Comparison of ENCODE assay signal across 25 cellular contexts in genomic region chr6:52786249-52786956, GRCh38. TPM values are rescaled to one million over a fixed set of nuclear protein-coding genes. Genes with fewer than 3 reads are reported as not detected.
A peak's percentile ranks its signal among the peaks of the same experiment; 100 is the strongest.
DNase-seq lines count a peak whose midpoint lies in the region; ATAC-seq and TF ChIP-seq lines count a peak whose summit lies in the region.
"Had no signal": no experiment of that assay in that cellular context is flagged by ENCODE, and none has a peak within 500 bp of the region (broad histone marks: within the 10 kb centered on the region; RNA-seq: fewer than 3 reads in every experiment).

No MANE protein-coding gene starts in this region.

- H3K4me3 ChIP-seq in hepatocyte (no peak overlapping the region), osteoblast (ENCODE audit: insufficient read depth, low read length) (no peak overlapping the region), upper lobe of right lung (no peak overlapping the region), aorta (ENCODE audit: low read length in 2 of 2) (no peak overlapping the region)
- H3K4me3 ChIP-seq: A549; BLaER1 treated with 17β-estradiol and CSF1 and Interleukin-3, amounts not matched to agents 10 nM and 100 nM; GM23338 had no signal

- H3K4me1 Mint-ChIP-seq in activated CD4-positive, alpha-beta T cell treated with anti-CD3 and anti-CD28 coated beads, Interleukin-2, amount 10 ng/mL, durations not matched to agents 7 days and 5 days, result no peaks in the 10 kb centered on the region
- H3K4me1 Mint-ChIP-seq: CD4-positive, alpha-beta memory T cell; GM23338 had no signal

- no peak overlapping the region for H2AFZ ChIP-seq in hepatocyte
- H2AFZ ChIP-seq in osteoblast (ENCODE audit: low read length), result no peak overlapping the region
- H2AFZ ChIP-seq: GM23338 had no signal

- POLR2A ChIA-PET in activated CD4-positive, alpha-beta T cell treated with anti-CD3 and anti-CD28 coated beads, Interleukin-2, amount 10 ng/mL, durations not matched to agents 7 days and 5 days (lab: Charles Lee), result no interaction called here

- H3K79me2 ChIP-seq in hepatocyte, result no peaks in the 10 kb centered on the region
- no peaks in the 10 kb centered on the region for H3K79me2 ChIP-seq in osteoblast (ENCODE audit: insufficient read depth, low read length)

- no peak overlapping the region for H3K27ac Mint-ChIP-seq in activated CD4-positive, alpha-beta T cell treated with anti-CD3 and anti-CD28 coated beads, Interleukin-2, amount 10 ng/mL, durations not matched to agents 7 days and 5 days
- H3K27ac Mint-ChIP-seq: CD4-positive, alpha-beta memory T cell; GM23338; H9 had no signal

- no peak overlapping the region for H3K4me3 Mint-ChIP-seq in activated CD4-positive, alpha-beta T cell treated with anti-CD3 and anti-CD28 coated beads, Interleukin-2, amount 10 ng/mL, durations not matched to agents 7 days and 5 days
- H3K4me3 Mint-ChIP-seq: CD4-positive, alpha-beta memory T cell; GM23338; H9 had no signal

- H4K20me1 ChIP-seq in hepatocyte (ENCODE audit: insufficient read depth, poor library complexity, severe bottlenecking) (no peaks in the 10 kb centered on the region), osteoblast (ENCODE audit: insufficient read depth, low read length) (no peaks in the 10 kb centered on the region)
- H4K20me1 ChIP-seq: BLaER1 treated with 17β-estradiol and CSF1 and Interleukin-3, amounts not matched to agents 10 nM and 100 nM had no signal

- H3K4me1 ChIP-seq in hepatocyte (ENCODE audit: insufficient read depth), result peaks cover 5% of the 10 kb centered on the region
- no peaks in the 10 kb centered on the region for H3K4me1 ChIP-seq in osteoblast (ENCODE audit: insufficient read depth, low read length)
- no peaks in the 10 kb centered on the region for H3K4me1 ChIP-seq in upper lobe of right lung
- no peaks in the 10 kb centered on the region for H3K4me1 ChIP-seq in aorta (ENCODE audit: control insufficient read depth in 1 of 2, insufficient read depth in 2 of 2, low read length in 2 of 2)
- H3K4me1 ChIP-seq: BE2C; BLaER1 treated with 17β-estradiol and CSF1 and Interleukin-3, amounts not matched to agents 10 nM and 100 nM had no signal

- DNase-seq in hepatocyte (ENCODE audit: low spot score) (no peak), osteoblast (ENCODE audit: insufficient read length, low spot score, missing footprints) (peak; percentile 44), upper lobe of right lung (no peak), kidney tubule cell (ENCODE audit: low spot score) (no peak), aorta (no peak)
- DNase-seq in activated CD4-positive, alpha-beta T cell treated with anti-CD3 and anti-CD28 coated beads, Interleukin-2, amount 10 ng/mL, durations not matched to agents 7 days and 5 days, result no peak
- DNase-seq: 8988T; ACHN; AML-193; BE2C; Calu3; CD4-positive, alpha-beta memory T cell; COR-L47; DMS53; DMS79 treated with DMSO at 0.1 percent for 48 hours; GF-D8; H9 had no signal

- no peaks in the 10 kb centered on the region for H3K9me3 Mint-ChIP-seq in activated CD4-positive, alpha-beta T cell treated with anti-CD3 and anti-CD28 coated beads, Interleukin-2, amount 10 ng/mL, durations not matched to agents 7 days and 5 days

- H3K9me3 ChIP-seq in hepatocyte (ENCODE audit: low read depth) (no peaks in the 10 kb centered on the region), osteoblast (ENCODE audit: low read depth, low read length) (no peaks in the 10 kb centered on the region), upper lobe of right lung (no peaks in the 10 kb centered on the region), aorta (ENCODE audit: control insufficient read depth, low read length) (no peaks in the 10 kb centered on the region)
- H3K9me3 ChIP-seq: A549, BE2C had no signal

- no peaks in the 10 kb centered on the region for H3K9me2 ChIP-seq in hepatocyte (replicated peaks; ENCODE audit: insufficient read depth)

- intact Hi-C loops in upper lobe of right lung (cut with DNase I), result loop anchor here (2.0 kb wide), 1 partner anchor 40 kb away; no protein-coding TSS in a partner anchor
- intact Hi-C loops in aorta (cut with DNase I), result no loop called here

- no peaks in the 10 kb centered on the region for H3K36me3 ChIP-seq in hepatocyte (replicated peaks; ENCODE audit: insufficient read depth, low read depth)
- no peaks in the 10 kb centered on the region for H3K36me3 ChIP-seq in osteoblast (ENCODE audit: insufficient read depth, low read length)
- H3K36me3 ChIP-seq in upper lobe of right lung, result no peaks in the 10 kb centered on the region
- H3K36me3 ChIP-seq in aorta (ENCODE audit: control insufficient read depth in 1 of 2, insufficient read depth in 2 of 2, low read length in 1 of 2), result no peaks in the 10 kb centered on the region
- H3K36me3 ChIP-seq: BE2C; BLaER1 treated with 17β-estradiol and CSF1 and Interleukin-3, amounts not matched to agents 10 nM and 100 nM had no signal

- ATAC-seq in upper lobe of right lung (peak; percentile 10), aorta (ENCODE audit: low FRiP score) (no peak)
- ATAC-seq: A549, GM23338, HCT116 had no signal

- no peak for TF ChIP-seq CTCF in VCaP (conservative IDR thresholded peaks at IDR 0.05)
- no peak for TF ChIP-seq CTCF in hepatocyte (IDR thresholded peaks at IDR 0.05; ENCODE audit: poor library complexity)
- no peak for TF ChIP-seq CTCF in osteoblast (IDR thresholded peaks at IDR 0.05; ENCODE audit: extremely low read depth, low read depth, low read length)
- TF ChIP-seq CTCF in upper lobe of right lung (IDR thresholded peaks at IDR 0.05), result no peak

- H3K27me3 Mint-ChIP-seq in activated CD4-positive, alpha-beta T cell treated with anti-CD3 and anti-CD28 coated beads, Interleukin-2, amount 10 ng/mL, durations not matched to agents 7 days and 5 days, result peaks cover 2% of the 10 kb centered on the region

- no peak overlapping the region for H3K4me2 ChIP-seq in hepatocyte
- no peak overlapping the region for H3K4me2 ChIP-seq in osteoblast (ENCODE audit: insufficient read depth, low read length)
- H3K4me2 ChIP-seq: A549; BLaER1 treated with 17β-estradiol and CSF1 and Interleukin-3, amounts not matched to agents 10 nM and 100 nM; GM23338 had no signal

- CTCF ChIA-PET in activated CD4-positive, alpha-beta T cell treated with anti-CD3 and anti-CD28 coated beads, Interleukin-2, amount 10 ng/mL, durations not matched to agents 7 days and 5 days (lab: Charles Lee), result no interaction called here

- H3K27me3 ChIP-seq in hepatocyte (no peaks in the 10 kb centered on the region), osteoblast (ENCODE audit: insufficient read depth, low read length) (no peaks in the 10 kb centered on the region), upper lobe of right lung (no peaks in the 10 kb centered on the region), aorta (ENCODE audit: control insufficient read depth in 1 of 2, insufficient read depth in 2 of 2, low read length in 1 of 2) (no peaks in the 10 kb centered on the region)
- H3K27me3 ChIP-seq: BE2C; BLaER1 treated with 17β-estradiol and CSF1 and Interleukin-3, amounts not matched to agents 10 nM and 100 nM had no signal

- no peaks in the 10 kb centered on the region for H3K36me3 Mint-ChIP-seq in activated CD4-positive, alpha-beta T cell treated with anti-CD3 and anti-CD28 coated beads, Interleukin-2, amount 10 ng/mL, durations not matched to agents 7 days and 5 days (ENCODE audit: low read depth)
- H3K36me3 Mint-ChIP-seq: CD4-positive, alpha-beta memory T cell had no signal

- H3K27ac ChIP-seq in VCaP (peak overlapping the region; percentile 90), hepatocyte (peak overlapping the region; percentile 70), osteoblast (ENCODE audit: low read depth, low read length) (no peak overlapping the region), upper lobe of right lung (no peak overlapping the region), aorta (ENCODE audit: low read depth in 1 of 2, low read length in 2 of 2) (no peak overlapping the region)
- H3K27ac ChIP-seq: A549; BLaER1 treated with 17β-estradiol and CSF1 and Interleukin-3, amounts not matched to agents 10 nM and 100 nM had no signal

- 97% methylated on average over 24 of the region's 24 CpGs for WGBS in hepatocyte (ENCODE audit: low lambda C conversion rate, missing lambda C conversion rate)
- 90 to 95% methylated on average over 22 to 24 of the region's 24 CpGs for WGBS in aorta, 2 donors

RNA-seq across cellular contexts. Expression of gene GSTA1, which starts 17.2 kb away (rescaled TPM):
- total RNA-seq in hepatocyte (1,177 and 1,195 TPM in 2 replicates), osteoblast (not detected in 2 replicates), upper lobe of right lung (1.9 TPM), aorta (1 to 10 TPM in 1 of 2 donors, not detected in 1; 1.7 TPM)
- polyA plus RNA-seq in hepatocyte (767 and 1,158 TPM in 2 replicates), aorta (100 to 1,000 TPM in 1 of 2 donors, not detected in 1; 248 TPM)
- not detected for total RNA-seq in activated CD4-positive, alpha-beta T cell treated with anti-CD3 and anti-CD28 coated beads, Interleukin-2, amount 10 ng/mL, durations not matched to agents 7 days and 5 days
- total RNA-seq: Calu3; CD4-positive, alpha-beta memory T cell; Daoy; G401; GM23338; H4; H9 had no signal
- polyA plus RNA-seq: CD4-positive, alpha-beta memory T cell; GM23338 had no signal

RNA-seq across cellular contexts. Expression of gene GSTA2, which starts 23.1 kb away (rescaled TPM):
- total RNA-seq in hepatocyte (402 and 441 TPM in 2 replicates), osteoblast (not detected in 2 replicates), upper lobe of right lung (not detected), aorta (not detected)
- polyA plus RNA-seq in hepatocyte (305 and 383 TPM in 2 replicates), aorta (10 to 100 TPM in 1 of 2 donors, not detected in 1; 12.6 TPM)
- total RNA-seq in activated CD4-positive, alpha-beta T cell treated with anti-CD3 and anti-CD28 coated beads, Interleukin-2, amount 10 ng/mL, durations not matched to agents 7 days and 5 days, result not detected
- total RNA-seq: Calu3; CD4-positive, alpha-beta memory T cell; Daoy; G401; GM23338; H9 had no signal
- polyA plus RNA-seq: CD4-positive, alpha-beta memory T cell; GM23338 had no signal

RNA-seq across cellular contexts. Expression of gene GSTA5, which starts 54.2 kb away (rescaled TPM):
- total RNA-seq in hepatocyte (not detected in 2 replicates), osteoblast (not detected in 2 replicates), upper lobe of right lung (not detected), aorta (not detected)
- polyA plus RNA-seq in hepatocyte (not detected in 2 replicates), aorta (not detected)
- not detected for total RNA-seq in activated CD4-positive, alpha-beta T cell treated with anti-CD3 and anti-CD28 coated beads, Interleukin-2, amount 10 ng/mL, durations not matched to agents 7 days and 5 days
- total RNA-seq: Calu3; CD4-positive, alpha-beta memory T cell; Daoy; G401; GM23338; H4; H9 had no signal
- polyA plus RNA-seq: A549; CD4-positive, alpha-beta memory T cell; GM23338 had no signal

Comparison
In these comparisons a context has a peak if more than half of its experiments do, and no peak if none do; other contexts are left out.
1. H3K27ac ChIP-seq: peak in VCaP (single experiment) and hepatocyte (single experiment); none in osteoblast (single experiment), upper lobe of right lung (single experiment) and aorta (0 of 2).
2. RNA of gene GSTA1, which starts 17.2 kb away (total RNA-seq): 1,177 to 1,195 TPM in hepatocyte; 1.9 TPM in upper lobe of right lung (single experiment), 1.7 TPM in aorta, not detected in osteoblast and not detected in activated CD4-positive, alpha-beta T cell treated with anti-CD3 and anti-CD28 coated beads, Interleukin-2, amount 10 ng/mL, durations not matched to agents 7 days and 5 days; every median in the first group is over 100 times any median in the second.
3. RNA of gene GSTA2, which starts 23.1 kb away (total RNA-seq): 402 to 441 TPM in hepatocyte; not detected in upper lobe of right lung (single experiment), not detected in osteoblast, not detected in aorta and not detected in activated CD4-positive, alpha-beta T cell treated with anti-CD3 and anti-CD28 coated beads, Interleukin-2, amount 10 ng/mL, durations not matched to agents 7 days and 5 days; every median in the first group is over 100 times any median in the second.